In the genomic region with DNA sequence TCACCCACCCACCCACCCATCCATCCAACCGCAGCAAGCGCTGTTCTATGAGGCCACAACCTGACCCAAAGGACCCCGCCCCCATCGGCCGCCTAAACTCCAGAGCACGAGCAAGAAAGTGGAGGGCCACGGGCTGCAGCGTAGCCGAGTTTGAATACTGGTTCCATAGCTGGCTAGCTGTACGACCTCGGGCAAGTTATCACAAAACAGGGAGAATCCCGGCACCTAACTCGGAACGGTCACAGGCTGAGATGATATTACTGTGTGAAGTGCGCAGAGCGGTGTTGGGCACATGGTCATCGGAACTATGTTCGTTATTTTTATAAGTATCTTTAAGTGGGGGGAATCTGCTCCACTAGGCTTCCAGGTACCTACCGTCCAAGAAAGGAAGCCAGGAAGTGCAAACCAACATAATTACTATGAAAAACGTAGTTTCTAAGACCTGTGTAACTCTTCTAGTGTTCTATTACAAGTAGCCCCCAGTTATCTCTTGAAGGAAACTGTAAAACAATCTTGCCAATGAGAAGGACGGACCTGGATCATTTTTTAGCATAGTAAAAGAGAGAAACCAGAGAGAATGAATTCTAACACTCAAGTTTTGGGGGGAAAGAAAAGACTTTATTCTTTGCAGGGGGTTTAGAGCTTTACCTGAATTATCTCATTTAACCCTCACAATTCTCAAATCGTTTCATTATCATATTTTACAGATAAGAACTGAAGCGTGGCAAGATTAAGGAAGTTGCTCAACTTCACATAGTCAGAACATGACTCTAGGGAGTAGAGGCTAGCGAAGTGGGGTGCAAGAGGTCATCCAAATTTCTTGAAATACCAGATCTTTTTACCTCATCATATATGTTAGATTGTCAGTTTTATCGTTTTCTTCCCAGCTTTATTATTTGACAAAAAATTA, we compare ENCODE assay signal across 8 cellular contexts. TPM values are rescaled to one million over a fixed set of nuclear protein-coding genes. Genes with fewer than 3 reads are reported as not detected.
DNase-seq lines count a peak whose midpoint lies in the region; ATAC-seq and TF ChIP-seq lines count a peak whose summit lies in the region.

No MANE protein-coding gene starts in this region.

- peaks cover 25 to 26% of the 10 kb centered on the region in 2 donors for H3K36me3 ChIP-seq in muscle layer of duodenum (ENCODE audit: control insufficient read depth in 1 of 2, insufficient read depth in 2 of 2, low read length in 2 of 2)

- peak overlapping the region; percentile 85 to 96 for H3K4me3 ChIP-seq in muscle layer of duodenum (ENCODE audit: low read depth in 1 of 2, low read length in 2 of 2)

- peaks cover 23% of the 10 kb centered on the region for H3K4me1 Mint-ChIP-seq in endothelial cell (ENCODE audit: unreplicated experiment)

- peaks cover 20% of the 10 kb centered on the region for H3K36me3 Mint-ChIP-seq in endothelial cell (ENCODE audit: low read depth, unreplicated experiment)

- peak overlapping the region; percentile 98 for H3K4me3 Mint-ChIP-seq in endothelial cell (ENCODE audit: unreplicated experiment)

- in situ Hi-C loops in ACHN (cut with HindIII; ENCODE audit: low pct_ligation_motif_present, low pct_unique_long_range_greater_than_20kb, low sequenced_read_pairs), result no loop called here

- no peaks in the 10 kb centered on the region for H3K9me3 ChIP-seq in muscle layer of duodenum (ENCODE audit: control insufficient read depth in 1 of 2, low read length in 2 of 2)

- no peak for TF ChIP-seq CTCF in endothelial cell (IDR thresholded peaks at IDR 0.05; ENCODE audit: unreplicated experiment)

- peak overlapping the region; percentile 60 for H3K27ac ChIP-seq in muscle layer of duodenum (ENCODE audit: low read length)

- peak overlapping the region; percentile 74 for H3K27ac Mint-ChIP-seq in endothelial cell (ENCODE audit: unreplicated experiment)

- DNase-seq in ACHN, result peak; percentile 30
- peak; percentile 65 for DNase-seq in endothelial cell (ENCODE audit: low spot score)
- DNase-seq in effector CD8-positive, alpha-beta T cell (lab: John Stamatoyannopoulos, UW), result no peak
- no peak for DNase-seq in NCI-H2029 (lab: John Stamatoyannopoulos, UW)

- H3K4me1 ChIP-seq in muscle layer of duodenum (ENCODE audit: control insufficient read depth in 1 of 2, insufficient read depth in 2 of 2, low read length in 2 of 2), result peaks cover 7 to 20% of the 10 kb centered on the region in 2 donors

- peak; percentile 13 for ATAC-seq in GM18519 (IDR thresholded peaks at IDR 0.05; ENCODE audit: low FRiP score, unreplicated experiment)
- ATAC-seq in HG03097 (IDR thresholded peaks at IDR 0.05; ENCODE audit: low FRiP score, unreplicated experiment), result peak; percentile 19

- TF ChIP-seq POLR2A in Raji (IDR thresholded peaks at IDR 0.05; ENCODE audit: insufficient read depth, low read depth, low read length), result peak; percentile 1; the same call in 1 of the 2 replicates

- H3K27me3 Mint-ChIP-seq in endothelial cell (ENCODE audit: unreplicated experiment), result peaks cover 5% of the 10 kb centered on the region

- H3K9me3 Mint-ChIP-seq in endothelial cell (ENCODE audit: unreplicated experiment), result no peaks in the 10 kb centered on the region

- no peaks in the 10 kb centered on the region for H3K27me3 ChIP-seq in muscle layer of duodenum (ENCODE audit: low read depth, low read length)

RNA-seq across cellular contexts. Expression of gene BUD13, which starts 0.7 kb away (rescaled TPM):
- total RNA-seq in endothelial cell (ENCODE audit: unreplicated experiment), result 16.9 TPM

RNA-seq across cellular contexts. Expression of gene ZPR1, which starts 14.4 kb away (rescaled TPM):
- total RNA-seq in endothelial cell (ENCODE audit: unreplicated experiment), result 33.4 TPM

RNA-seq across cellular contexts. Expression of gene APOA5, which starts 18.2 kb away (rescaled TPM):
- total RNA-seq in endothelial cell (ENCODE audit: unreplicated experiment), result not detected

RNA-seq across cellular contexts. Expression of gene APOA4, which starts 49.6 kb away (rescaled TPM):
- not detected for total RNA-seq in endothelial cell (ENCODE audit: unreplicated experiment)

RNA-seq across cellular contexts. Expression of gene APOC3, which starts 56.2 kb away (rescaled TPM):
- not detected for total RNA-seq in endothelial cell (ENCODE audit: unreplicated experiment)

Comparison
In these comparisons a context has a peak if more than half of its experiments do, and no peak if none do; other contexts are left out.
1. DNase-seq: peak in ACHN (single experiment) and endothelial cell (single experiment); none in effector CD8-positive, alpha-beta T cell (single experiment) and NCI-H2029 (single experiment).